18 cellular contexts compared by ENCODE assay signal in genomic region chr1:2987773-2988172, GRCh38. TPM values are rescaled to one million over a fixed set of nuclear protein-coding genes. Genes with fewer than 3 reads are reported as not detected.
A peak's percentile ranks its signal among the peaks of the same experiment; 100 is the strongest.
DNase-seq lines count a peak whose midpoint lies in the region; ATAC-seq and TF ChIP-seq lines count a peak whose summit lies in the region.
"Had no signal": no experiment of that assay in that cellular context is flagged by ENCODE, and none has a peak within 500 bp of the region (broad histone marks: within the 10 kb centered on the region; RNA-seq: fewer than 3 reads in every experiment).

No MANE protein-coding gene starts in this region.

- no peaks in the 10 kb centered on the region for H3K36me3 ChIP-seq in Peyer's patch
- H3K36me3 ChIP-seq: BE2C had no signal

- TF ChIP-seq POLR2A in Peyer's patch (IDR thresholded peaks at IDR 0.05): no peak

- peak in 2 of 3 donors; percentile 32 to 34 for DNase-seq in Peyer's patch
- DNase-seq in caudate nucleus (lab: John Stamatoyannopoulos, UW): peak in 4 of 61 donors; percentile 13 to 50 (median 25)
- peak; percentile 53 for DNase-seq in mesenteric fat pad (ENCODE audit: low spot score)
- DNase-seq in substantia nigra (lab: John Stamatoyannopoulos, UW): peak in 5 of 49 donors; percentile 32 to 54 (median 39)
- no peak for DNase-seq in stimulated activated CD4-positive, alpha-beta T cell treated with anti-CD3 and anti-CD28 coated beads, Interleukin-4, amount 100 ng/mL, for 24 hours
- DNase-seq in stimulated activated CD4-positive, alpha-beta T cell treated with anti-CD3 and anti-CD28 coated beads, Interleukin-1b, Interleukin-23, amount 100 ng/mL, for 48 hours: no peak
- DNase-seq: ACHN; BE2C; CD8-positive, alpha-beta T cell; GM23248; NCI-H146; NCI-H226; NCI-H526; RPMI8226 had no signal

- no peak overlapping the region for H3K4me3 ChIP-seq in Peyer's patch
- H3K4me3 ChIP-seq: GM23248, K562 had no signal

- ATAC-seq in HG03139 (IDR thresholded peaks at IDR 0.05; ENCODE audit: unreplicated experiment): no peak
- ATAC-seq: CD8-positive, alpha-beta T cell; K562 had no signal

- no peaks in the 10 kb centered on the region for H3K9me3 ChIP-seq in Peyer's patch
- H3K9me3 ChIP-seq: BE2C had no signal

- H3K27me3 ChIP-seq in Peyer's patch: no peaks in the 10 kb centered on the region
- H3K27me3 ChIP-seq: BE2C had no signal

- no peak for TF ChIP-seq CTCF in Peyer's patch (IDR thresholded peaks at IDR 0.05)

- H3K4me1 ChIP-seq in Peyer's patch: no peaks in the 10 kb centered on the region
- H3K4me1 ChIP-seq: BE2C had no signal

- H3K27ac ChIP-seq in Peyer's patch (no peak overlapping the region), caudate nucleus (ENCODE audit: low read depth, low read length) (peak overlapping the region; percentile 53), substantia nigra (ENCODE audit: low read depth, low read length, poor library complexity, severe bottlenecking) (peak overlapping the region; percentile 80)
- H3K27ac ChIP-seq: GM23248, HL-60 had no signal

RNA-seq across cellular contexts. Expression of gene ACTRT2, which starts 33.5 kb away (rescaled TPM):
- total RNA-seq in Peyer's patch (not detected), mesenteric fat pad (not detected)
- total RNA-seq: CD8-positive, alpha-beta T cell; GM23248; K562; OCI-LY7 had no signal

Comparison
In these comparisons a context has a peak if more than half of its experiments do, and no peak if none do; other contexts are left out.
1. DNase-seq: peak in Peyer's patch (2 of 3) and mesenteric fat pad (single experiment); none in stimulated activated CD4-positive, alpha-beta T cell treated with anti-CD3 and anti-CD28 coated beads, Interleukin-4, amount 100 ng/mL, for 24 hours (single experiment) and stimulated activated CD4-positive, alpha-beta T cell treated with anti-CD3 and anti-CD28 coated beads, Interleukin-1b, Interleukin-23, amount 100 ng/mL, for 48 hours (single experiment).
2. H3K27ac ChIP-seq: peak in caudate nucleus (single experiment) and substantia nigra (single experiment); none in Peyer's patch (0 of 4).